Comparison of ENCODE assay signal across 20 cellular contexts in the genomic region with DNA sequence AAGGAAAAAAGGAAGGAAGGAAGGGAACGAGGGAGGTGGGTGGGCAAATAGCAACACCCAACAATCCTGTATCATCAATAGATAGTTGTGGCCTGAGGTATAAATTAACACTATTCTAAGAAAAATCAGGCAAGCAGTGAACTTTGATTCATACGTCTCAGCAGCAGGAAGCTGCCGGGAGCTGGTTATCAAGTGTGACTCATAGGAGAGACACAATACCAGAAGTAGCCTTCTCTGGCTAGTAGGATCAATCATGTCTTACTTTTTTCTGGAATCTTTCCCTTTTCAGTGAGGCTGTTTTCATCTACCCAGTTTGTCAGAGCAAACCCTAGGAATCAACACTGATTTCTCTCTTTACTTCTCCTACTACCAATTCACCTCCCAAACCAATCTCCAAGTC.
A peak's percentile ranks its signal among the peaks of the same experiment; 100 is the strongest.
DNase-seq lines count a peak whose midpoint lies in the region; ATAC-seq, FAIRE-seq and TF ChIP-seq lines count a peak whose summit lies in the region.
"Had no signal": no experiment of that assay in that cellular context is flagged by ENCODE, and none has a peak within 500 bp of the region (broad histone marks: within the 10 kb centered on the region; RNA-seq: fewer than 3 reads in every experiment).

No MANE protein-coding gene starts in this region.

- H3K27me3 ChIP-seq in PC-9 (ENCODE audit: insufficient read depth, low read depth) = 0 out of 2 replicates have a peak, but pooled peaks cover 5% of the 10 kb centered on the region
- H3K27me3 ChIP-seq in endothelial cell of umbilical vein (ENCODE audit: control insufficient read depth in 2 of 2, insufficient read depth in 2 of 2, low read length in 2 of 2) = no peaks in the 10 kb centered on the region

- H3K27ac ChIP-seq in PC-9 (no peak overlapping the region), endothelial cell of umbilical vein (ENCODE audit: insufficient read depth, low read depth, low read length) (peak overlapping the region; percentile 52)
- H3K27ac ChIP-seq: gastrocnemius medialis had no signal

- no peak overlapping the region for H3K27ac Mint-ChIP-seq in endothelial cell (ENCODE audit: unreplicated experiment)
- H3K27ac Mint-ChIP-seq: activated CD4-positive, alpha-beta T cell treated with anti-CD3 and anti-CD28 coated beads, Interleukin-2, amount 10 ng/mL, durations not matched to agents 24 days and 14 days; memory B cell had no signal

- H3K4me2 ChIP-seq in PC-9 = peak overlapping the region; percentile 7; the same call in 1 of the 2 replicates
- peak overlapping the region; percentile 40 for H3K4me2 ChIP-seq in endothelial cell of umbilical vein (ENCODE audit: insufficient read depth, low read length)

- no peaks in the 10 kb centered on the region for H3K36me3 Mint-ChIP-seq in endothelial cell (ENCODE audit: low read depth, unreplicated experiment)
- H3K36me3 Mint-ChIP-seq: memory B cell had no signal

- H3K4me1 ChIP-seq in PC-9 (replicated peaks; ENCODE audit: insufficient read depth) = peaks cover 8% of the 10 kb centered on the region
- H3K4me1 ChIP-seq in endothelial cell of umbilical vein (ENCODE audit: control insufficient read depth, extremely low read depth, insufficient read depth, low read length) = peaks cover 14% of the 10 kb centered on the region
- no peaks in the 10 kb centered on the region for H3K4me1 ChIP-seq in mucosa of descending colon (ENCODE audit: low read depth)
- H3K4me1 ChIP-seq: gastrocnemius medialis had no signal

- BruUV-seq in PC-9 (replicated peaks; lab: Mats Ljungman, UMichigan) (no TSS peak), endothelial cell of umbilical vein (replicated peaks; lab: Mats Ljungman, UMichigan) (no TSS peak)

- TF ChIP-seq CTCF in PC-9 (conservative IDR thresholded peaks at IDR 0.05) (no peak), endothelial cell of umbilical vein (IDR thresholded peaks at IDR 0.05; ENCODE audit: extremely low read depth in 1 of 2, insufficient read depth in 1 of 2, low read depth in 1 of 2, low read length in 2 of 2) (no peak), mucosa of descending colon (IDR thresholded peaks at IDR 0.05) (no peak), endothelial cell (IDR thresholded peaks at IDR 0.05; ENCODE audit: unreplicated experiment) (no peak)

- no peaks in the 10 kb centered on the region for H3K9me3 Mint-ChIP-seq in endothelial cell (ENCODE audit: unreplicated experiment)
- H3K9me3 Mint-ChIP-seq: activated CD4-positive, alpha-beta T cell treated with anti-CD3 and anti-CD28 coated beads, Interleukin-2, amount 10 ng/mL, durations not matched to agents 24 days and 14 days; memory B cell had no signal

- no peaks in the 10 kb centered on the region for H3F3A ChIP-seq in PC-9 (ENCODE audit: insufficient read depth, low read depth)

- no peak overlapping the region for H2AFZ ChIP-seq in PC-9
- H2AFZ ChIP-seq in endothelial cell of umbilical vein (ENCODE audit: low read depth, low read length) = peak overlapping the region; percentile 87

- POLR2A ChIA-PET in PC-9 (lab: Charles Lee; ENCODE audit: unreplicated experiment) = interaction anchor here (0.7 to 1.0 kb wide), 2 partner anchors 58 to 98 kb away, joined by 5 to 7 read pairs; no protein-coding TSS in a partner anchor
- POLR2A ChIA-PET in endothelial cell of umbilical vein (lab: Charles Lee) = no interaction called here

- peak; percentile 98 for FAIRE-seq in endothelial cell of umbilical vein (lab: Jason Lieb, UNC)
- FAIRE-seq: H1, HTR-8/SVneo had no signal

- DNase-seq in AG20443 (ENCODE audit: low spot score) = peak; percentile 51
- peak in 1 of 2 experiments; percentile 61 for DNase-seq in PC-9
- DNase-seq in endothelial cell of umbilical vein (ENCODE audit: low read depth, low spot score) = peak; percentile 74
- DNase-seq in mucosa of descending colon = no peak
- no peak for DNase-seq in endothelial cell (ENCODE audit: low spot score)
- DNase-seq: activated CD4-positive, alpha-beta T cell treated with anti-CD3 and anti-CD28 coated beads, Interleukin-2, amount 10 ng/mL, durations not matched to agents 24 days and 14 days; activated naive CD4-positive, alpha-beta T cell; AML-193; caudate nucleus; effector memory CD4-positive, alpha-beta T cell; gastrocnemius medialis; NCI-H2081 treated with DMSO at 0.1 percent for 48 hours; NCI-H748 treated with DMSO at 0.1 percent for 48 hours; right cardiac atrium had no signal

- dilution Hi-C loops in endothelial cell of umbilical vein (cut with MboI; ENCODE audit: extremely low pct_ligation_motif_present, low sequenced_read_pairs) = no loop called here

- no peaks in the 10 kb centered on the region for H3K79me2 ChIP-seq in PC-9 (ENCODE audit: low read depth)
- no peaks in the 10 kb centered on the region for H3K79me2 ChIP-seq in endothelial cell of umbilical vein (ENCODE audit: control insufficient read depth, insufficient read depth, low read length)

- H3K9ac ChIP-seq in endothelial cell of umbilical vein (replicated peaks; ENCODE audit: extremely low read depth, insufficient read depth, low read length) = no peak overlapping the region

- H3K27me3 Mint-ChIP-seq in endothelial cell (ENCODE audit: unreplicated experiment) = no peaks in the 10 kb centered on the region

- peaks cover 9% of the 10 kb centered on the region for H3K4me1 Mint-ChIP-seq in endothelial cell (ENCODE audit: unreplicated experiment)
- H3K4me1 Mint-ChIP-seq: activated CD4-positive, alpha-beta T cell treated with anti-CD3 and anti-CD28 coated beads, Interleukin-2, amount 10 ng/mL, durations not matched to agents 24 days and 14 days; memory B cell had no signal

- no peaks in the 10 kb centered on the region for H3K9me3 ChIP-seq in PC-9 (ENCODE audit: insufficient read depth, low read depth)
- H3K9me3 ChIP-seq in endothelial cell of umbilical vein (replicated peaks; ENCODE audit: control insufficient read depth, insufficient read depth, low read length) = no peaks in the 10 kb centered on the region
- H3K9me3 ChIP-seq in mucosa of descending colon = no peaks in the 10 kb centered on the region
- H3K9me3 ChIP-seq: gastrocnemius medialis had no signal

- no peaks in the 10 kb centered on the region for H3K9me2 ChIP-seq in PC-9 (ENCODE audit: insufficient read depth)

- ATAC-seq in mucosa of descending colon (peak; percentile 60), GM19395 (IDR thresholded peaks at IDR 0.05; ENCODE audit: unreplicated experiment) (no peak), HG02623 (IDR thresholded peaks at IDR 0.05; ENCODE audit: unreplicated experiment) (no peak), HG02938 (IDR thresholded peaks at IDR 0.05; ENCODE audit: unreplicated experiment) (no peak)
- ATAC-seq: gastrocnemius medialis, right cardiac atrium had no signal

- H4K20me1 ChIP-seq in PC-9 (ENCODE audit: insufficient read depth) (no peaks in the 10 kb centered on the region), endothelial cell of umbilical vein (replicated peaks; ENCODE audit: control insufficient read depth, extremely low read depth, insufficient read depth, low read length) (no peaks in the 10 kb centered on the region)

- H3K4me3 ChIP-seq in PC-9 (no peak overlapping the region), endothelial cell of umbilical vein (replicated peaks in 1 of 3; ENCODE audit: insufficient read depth in 1 of 3, low read depth in 1 of 3, low read length in 3 of 3) (no peak overlapping the region), mucosa of descending colon (no peak overlapping the region)
- H3K4me3 ChIP-seq: gastrocnemius medialis had no signal

- H3K36me3 ChIP-seq in PC-9 (ENCODE audit: low read depth) (no peaks in the 10 kb centered on the region), endothelial cell of umbilical vein (ENCODE audit: control insufficient read depth in 2 of 2, extremely low read depth in 1 of 2, insufficient read depth in 2 of 2, low read length in 2 of 2) (no peaks in the 10 kb centered on the region), mucosa of descending colon (ENCODE audit: low read depth) (no peaks in the 10 kb centered on the region)
- H3K36me3 ChIP-seq: gastrocnemius medialis had no signal

- intact Hi-C loops in PC-9 (cut with micrococcal nuclease; ENCODE audit: unreplicated experiment) (no loop called here), endothelial cell of umbilical vein (cut with micrococcal nuclease) (loop anchor here (1.0 kb wide), 1 partner anchor 28 kb away; no protein-coding TSS in a partner anchor), mucosa of descending colon (cut with DNase I, micrococcal nuclease) (no loop called here)

- CTCF ChIA-PET in PC-9 (lab: Charles Lee) = interaction anchor here (1.1 kb wide), 1 partner anchor 8 kb away, joined by 3 read pairs; no protein-coding TSS in a partner anchor
- CTCF ChIA-PET in endothelial cell of umbilical vein (lab: Charles Lee) = interaction anchor here (0.7 to 1.6 kb wide), 6 partner anchors 9 to 24 kb away, joined by 3 to 15 read pairs (median 4); no protein-coding TSS in a partner anchor

- no peaks in the 10 kb centered on the region for H3K9me1 ChIP-seq in endothelial cell of umbilical vein (replicated peaks; ENCODE audit: control insufficient read depth, extremely low read depth, insufficient read depth, low read length)

- TF ChIP-seq POLR2A in endothelial cell of umbilical vein (IDR thresholded peaks at IDR 0.05; ENCODE audit: low read depth, low read length) = no peak

- no peak overlapping the region for H3K4me3 Mint-ChIP-seq in endothelial cell (ENCODE audit: unreplicated experiment)
- H3K4me3 Mint-ChIP-seq: activated CD4-positive, alpha-beta T cell treated with anti-CD3 and anti-CD28 coated beads, Interleukin-2, amount 10 ng/mL, durations not matched to agents 24 days and 14 days; memory B cell had no signal

TF ChIP-seq in endothelial cell of umbilical vein, 7 proteins besides CTCF, POLR2A, EP300 and RAD21:
- TF ChIP-seq GATA2 (IDR thresholded peaks at IDR 0.05; ENCODE audit: insufficient read depth, insufficient read length, low read depth, low read length) (peak; percentile 13), MYC (IDR thresholded peaks at IDR 0.05; ENCODE audit: low read depth, low read length) (no peak), EZH2 (IDR thresholded peaks at IDR 0.05; ENCODE audit: borderline replicate concordance, low read depth, low read length, severe bottlenecking) (no peak), POLR2AphosphoS5 (IDR thresholded peaks at IDR 0.05; ENCODE audit: insufficient read depth, low read depth, low read length) (peak; percentile 44), FOS (IDR thresholded peaks at IDR 0.05; ENCODE audit: borderline replicate concordance, insufficient read depth, low read length) (peak; percentile 88), JUN (IDR thresholded peaks at IDR 0.05; ENCODE audit: borderline replicate concordance, insufficient read depth, insufficient read length, low read depth) (peak; percentile 79)
- TF ChIP-seq, protein P1, sequence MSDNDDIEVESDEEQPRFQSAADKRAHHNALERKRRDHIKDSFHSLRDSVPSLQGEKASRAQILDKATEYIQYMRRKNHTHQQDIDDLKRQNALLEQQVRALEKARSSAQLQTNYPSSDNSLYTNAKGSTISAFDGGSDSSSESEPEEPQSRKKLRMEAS (IDR thresholded peaks at IDR 0.05; ENCODE audit: insufficient read depth, insufficient read length) = no peak

Comparison
In these comparisons a context has a peak if more than half of its experiments do, and no peak if none do; other contexts are left out.
1. DNase-seq: peak in AG20443 (single experiment) and endothelial cell of umbilical vein (single experiment); none in mucosa of descending colon (0 of 3) and endothelial cell (single experiment).